ENCODE assay signal across 1 cellular context in genomic region chr15:40242671-40243070, GRCh38.
TF ChIP-seq lines count a peak whose summit lies in the region.

No MANE protein-coding gene starts in this region.

TF ChIP-seq in K562, 482 proteins besides CTCF, POLR2A, EP300 and RAD21:
- no peak for TF ChIP-seq HNRNPL (IDR thresholded peaks at IDR 0.05; ENCODE audit: low read depth, low read length)
- no peak for TF ChIP-seq BCLAF1 (IDR thresholded peaks at IDR 0.05; ENCODE audit: borderline replicate concordance in 1 of 2, control insufficient read depth in 1 of 2, low read depth in 2 of 2, low read length in 1 of 2)
- TF ChIP-seq ZNF695 (CRISPR knock-in tag; IDR thresholded peaks at IDR 0.05), result no peak
- no peak for TF ChIP-seq FIP1L1 (IDR thresholded peaks at IDR 0.05; ENCODE audit: low read depth, low read length, poor library complexity, severe bottlenecking)
- TF ChIP-seq ZNF77 (CRISPR knock-in tag; IDR thresholded peaks at IDR 0.05), result no peak
- no peak for TF ChIP-seq SMARCB1 (IDR thresholded peaks at IDR 0.05; ENCODE audit: insufficient read length, low read depth)
- no peak for TF ChIP-seq BRCA1 (IDR thresholded peaks at IDR 0.05)
- no peak for TF ChIP-seq BRCA1 (CRISPR knock-in tag; IDR thresholded peaks at IDR 0.05)
- TF ChIP-seq PHF20 (IDR thresholded peaks at IDR 0.05; ENCODE audit: partially characterized antibody), result no peak
- TF ChIP-seq TCF15 (CRISPR knock-in tag; IDR thresholded peaks at IDR 0.05), result no peak
- no peak for TF ChIP-seq NCOR1 (IDR thresholded peaks at IDR 0.05)
- TF ChIP-seq MAFF (IDR thresholded peaks at IDR 0.05; ENCODE audit: low read length), result no peak
- no peak for TF ChIP-seq HNRNPH1 (optimal IDR thresholded peaks at IDR 0.05; ENCODE audit: low read depth, low read length)
- TF ChIP-seq THRB (CRISPR knock-in tag; conservative IDR thresholded peaks at IDR 0.05), result no peak
